In the genomic region with DNA sequence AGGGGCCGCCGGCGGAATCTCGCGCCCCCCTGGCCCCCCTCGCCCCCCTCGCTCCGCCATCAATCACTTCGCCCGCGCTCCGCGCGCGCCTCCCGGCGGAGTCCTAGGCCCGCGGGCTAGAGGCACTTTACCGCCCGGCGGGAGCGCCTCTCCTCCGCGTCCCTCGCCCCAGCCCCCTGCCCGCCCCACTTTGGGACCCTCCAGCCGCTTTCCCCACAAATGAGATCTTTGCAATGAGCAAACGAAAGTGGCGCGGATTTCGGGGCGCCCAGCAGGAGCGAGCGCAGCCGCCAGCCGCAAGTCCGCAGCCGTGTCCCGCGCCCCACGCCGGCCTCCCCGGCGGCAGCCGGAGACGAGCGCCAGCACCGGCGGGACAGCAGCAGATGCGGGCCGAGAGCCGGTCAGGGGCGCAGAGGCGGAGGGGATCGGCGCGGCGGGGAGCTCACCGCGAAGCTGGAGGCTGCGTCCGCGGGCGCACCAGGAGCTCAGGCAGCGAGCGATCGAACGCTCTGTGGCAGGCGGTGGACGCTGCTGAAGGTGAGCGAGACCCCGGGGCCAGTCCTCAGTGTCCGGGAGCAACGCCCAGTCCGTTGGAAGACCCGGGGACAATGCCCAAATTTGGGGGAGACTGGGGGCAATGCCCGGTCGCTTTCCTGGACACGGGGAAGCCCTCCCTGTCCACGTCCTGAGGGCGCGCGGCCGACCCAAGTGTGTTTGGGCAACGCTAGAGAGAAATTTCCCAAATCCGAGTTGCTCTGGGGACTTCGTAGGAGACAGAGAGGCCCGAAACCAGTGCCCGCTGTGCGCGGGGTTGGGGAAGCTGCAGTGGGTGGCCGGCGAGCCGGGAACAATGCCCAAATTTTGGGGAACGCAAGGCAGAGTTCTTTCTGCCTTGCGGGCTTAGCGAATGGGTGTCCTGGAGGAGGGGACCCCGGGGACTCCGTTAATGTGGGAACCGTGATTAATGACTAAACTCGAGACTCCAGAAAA, we compare ENCODE assay signal across 19 cellular contexts. TPM values are rescaled to one million over a fixed set of nuclear protein-coding genes. Genes with fewer than 3 reads are reported as not detected.
A peak's percentile ranks its signal among the peaks of the same experiment; 100 is the strongest.
DNase-seq lines count a peak whose midpoint lies in the region; ATAC-seq and TF ChIP-seq lines count a peak whose summit lies in the region.
"Had no signal": no experiment of that assay in that cellular context is flagged by ENCODE, and none has a peak within 500 bp of the region (broad histone marks: within the 10 kb centered on the region; RNA-seq: fewer than 3 reads in every experiment).

No MANE protein-coding gene starts in this region.

- no peak overlapping the region for H3K27ac Mint-ChIP-seq in endodermal cell
- peak overlapping the region in 2 of 6 donors; percentile 44 to 89 for H3K27ac Mint-ChIP-seq in naive B cell
- H3K27ac Mint-ChIP-seq in type B pancreatic cell: peak overlapping the region; percentile 95
- no peak overlapping the region for H3K27ac Mint-ChIP-seq in effector memory CD8-positive, alpha-beta T cell

- intact Hi-C loops in Right ventricle myocardium inferior (cut with DNase I): no loop called here

- no peak overlapping the region for H3K9ac ChIP-seq in endodermal cell (ENCODE audit: extremely low read depth, low read length, poor library complexity, severe bottlenecking)

- H3K4me3 ChIP-seq in cardiac muscle cell (peak overlapping the region; percentile 34), endodermal cell (ENCODE audit: low read length) (no peak overlapping the region)

- ATAC-seq in Right ventricle myocardium inferior (no peak), naive B cell (ENCODE audit: low read depth in 2 of 2) (no peak)
- no peak for ATAC-seq in effector memory CD8-positive, alpha-beta T cell (replicated peaks)
- ATAC-seq: gastroesophageal sphincter had no signal

- H3K36me3 ChIP-seq in cardiac muscle cell (no peaks in the 10 kb centered on the region), endodermal cell (ENCODE audit: control insufficient read depth, insufficient read depth, low read length) (no peaks in the 10 kb centered on the region)
- H3K36me3 ChIP-seq: brain microvascular endothelial cell, gastroesophageal sphincter, tibial artery had no signal

- H3K27me3 Mint-ChIP-seq in endodermal cell (ENCODE audit: insufficient read depth) (peaks cover 87% of the 10 kb centered on the region), naive B cell (peaks cover 38 to 71% (median 70%) of the 10 kb centered on the region in 3 donors), type B pancreatic cell (peaks cover 62% of the 10 kb centered on the region)
- peaks cover 67 to 74% of the 10 kb centered on the region in 2 donors for H3K27me3 Mint-ChIP-seq in effector memory CD8-positive, alpha-beta T cell

- POLR2A ChIA-PET in HEK293T (lab: Yijun Ruan, JAX): interaction anchor here (1.4 kb wide), 1 partner anchor 103 kb away, joined by 3 read pairs; no protein-coding TSS in a partner anchor

- H3K9me3 ChIP-seq in cardiac muscle cell (ENCODE audit: low read depth) (no peaks in the 10 kb centered on the region), endodermal cell (ENCODE audit: control insufficient read depth, low read length) (no peaks in the 10 kb centered on the region)
- H3K9me3 ChIP-seq: gastroesophageal sphincter, tibial artery had no signal

- CTCF ChIA-PET in HEK293T (lab: Yijun Ruan, JAX): interaction anchor here (1.0 to 1.3 kb wide), 3 partner anchors 9 to 258 kb away, joined by 4 to 5 read pairs (median 4); no protein-coding TSS in a partner anchor

- H3K27ac ChIP-seq in cardiac muscle cell: no peak overlapping the region
- no peak overlapping the region for H3K27ac ChIP-seq in endodermal cell (ENCODE audit: low read depth, low read length)
- H3K27ac ChIP-seq: brain microvascular endothelial cell, tibial artery had no signal

- TF ChIP-seq CTCF in cardiac muscle cell (IDR thresholded peaks at IDR 0.05; ENCODE audit: low read depth, low read length) (no peak), endodermal cell (conservative IDR thresholded peaks at IDR 0.05) (no peak), type B pancreatic cell (conservative IDR thresholded peaks at IDR 0.05) (no peak)

- WGBS in endodermal cell (ENCODE audit: insufficient coverage in 1 of 2, insufficient read length in 1 of 2), 2 experiments: 3% methylated on average over 68 to 102 of the region's 102 CpGs

- H3K27me3 ChIP-seq in cardiac muscle cell (peaks cover 85% of the 10 kb centered on the region), endodermal cell (ENCODE audit: control insufficient read depth, insufficient read depth, low read length, poor library complexity, severe bottlenecking) (peaks cover 93% of the 10 kb centered on the region)

- H3K36me3 Mint-ChIP-seq in endodermal cell (ENCODE audit: low read depth): no peaks in the 10 kb centered on the region
- no peaks in the 10 kb centered on the region for H3K36me3 Mint-ChIP-seq in naive B cell
- peaks cover 16% of the 10 kb centered on the region for H3K36me3 Mint-ChIP-seq in type B pancreatic cell
- no peaks in the 10 kb centered on the region for H3K36me3 Mint-ChIP-seq in effector memory CD8-positive, alpha-beta T cell (ENCODE audit: insufficient read depth)

- peaks cover 3% of the 10 kb centered on the region for H3K4me1 Mint-ChIP-seq in endodermal cell
- H3K4me1 Mint-ChIP-seq in naive B cell: peaks cover 21 to 30% (median 28%) of the 10 kb centered on the region in 3 donors
- peaks cover 9% of the 10 kb centered on the region for H3K4me1 Mint-ChIP-seq in type B pancreatic cell (ENCODE audit: unreplicated experiment)
- peaks cover 0 to 7% of the 10 kb centered on the region in 2 donors for H3K4me1 Mint-ChIP-seq in effector memory CD8-positive, alpha-beta T cell (ENCODE audit: low read depth in 2 of 2)

- no peaks in the 10 kb centered on the region for H3K4me1 ChIP-seq in cardiac muscle cell (ENCODE audit: low read depth)
- no peaks in the 10 kb centered on the region for H3K4me1 ChIP-seq in endodermal cell (ENCODE audit: control insufficient read depth, insufficient read depth, low read length)

- H3K4me3 Mint-ChIP-seq in endodermal cell (no peak overlapping the region), naive B cell (peak overlapping the region in 6 of 8 donors; percentile 6 to 68 (median 56)), type B pancreatic cell (peak overlapping the region; percentile 90)
- H3K4me3 Mint-ChIP-seq in effector memory CD8-positive, alpha-beta T cell: no peak overlapping the region

- peak in 1 of 2 donors; percentile 56 for DNase-seq in cardiac muscle cell (ENCODE audit: low read depth in 1 of 2, low spot score in 1 of 2)
- DNase-seq in Right ventricle myocardium inferior (ENCODE audit: missing footprints): no peak
- peak; percentile 73 for DNase-seq in endodermal cell
- no peak for DNase-seq in naive B cell
- no peak for DNase-seq in type B pancreatic cell (ENCODE audit: extremely low spot score, unreplicated experiment)
- DNase-seq in COLO829 (ENCODE audit: low spot score): no peak
- DNase-seq in HEK293T (ENCODE audit: extremely low spot score): no peak
- DNase-seq in effector memory CD8-positive, alpha-beta T cell: no peak
- DNase-seq: activated CD4-positive, CD25-positive, alpha-beta regulatory T cell treated with anti-CD3 and anti-CD28 coated beads, Interleukin-2, amount 50 U/mL, for 72 hours; activated T-cell treated with anti-CD3 and anti-CD28 coated beads, Interleukin-2, amount 50 U/mL, for 48 hours; brain microvascular endothelial cell; DMS153; NCI-H1694; NCI-H510A; tibial artery had no signal

- no peaks in the 10 kb centered on the region for H3K9me3 Mint-ChIP-seq in endodermal cell
- H3K9me3 Mint-ChIP-seq in naive B cell: no peaks in the 10 kb centered on the region
- H3K9me3 Mint-ChIP-seq in type B pancreatic cell: no peaks in the 10 kb centered on the region
- no peaks in the 10 kb centered on the region for H3K9me3 Mint-ChIP-seq in effector memory CD8-positive, alpha-beta T cell

TF ChIP-seq in HEK293T, 16 proteins besides CTCF, POLR2A, EP300 and RAD21:
- TF ChIP-seq HDGF (IDR thresholded peaks at IDR 0.05; ENCODE audit: borderline replicate concordance) (no peak), CTBP1 (IDR thresholded peaks at IDR 0.05; ENCODE audit: borderline replicate concordance) (no peak), L3MBTL2 (conservative IDR thresholded peaks at IDR 0.05) (no peak), LEF1 (IDR thresholded peaks at IDR 0.05; ENCODE audit: borderline replicate concordance) (no peak), SP1 (IDR thresholded peaks at IDR 0.05) (no peak), SUZ12 (IDR thresholded peaks at IDR 0.05) (no peak), PKNOX1 (IDR thresholded peaks at IDR 0.05) (no peak), TARDBP (IDR thresholded peaks at IDR 0.05) (no peak)
TF ChIP-seq in HEK293T: peak in this region for 0.

RNA-seq across cellular contexts. Expression of gene IGF2, which starts 1.5 kb away (rescaled TPM):
- 91.4 and 120 TPM in 2 replicates for total RNA-seq in cardiac muscle cell
- polyA plus RNA-seq in cardiac muscle cell: 136 and 155 TPM in 2 replicates
- 80.9 TPM for total RNA-seq in Right ventricle myocardium inferior
- 1 to 10 TPM in 1 of 2 donors, under 1 TPM in 1; 0.80 to 5.1 TPM for total RNA-seq in endodermal cell
- 28.1 TPM for polyA plus RNA-seq in endodermal cell (2013, experiment 1 of 2)
- 20.1 TPM for polyA plus RNA-seq in endodermal cell (2013, experiment 2 of 2)
- not detected for polyA plus RNA-seq in naive B cell (ENCODE audit: low read depth in 6 of 6)
- 2,350 and 3,865 TPM in 2 replicates for total RNA-seq in type B pancreatic cell (ENCODE audit: low replicate concordance)
- polyA plus RNA-seq: keratinocyte had no signal

RNA-seq across cellular contexts. Expression of gene INS, which starts 20.3 kb away (rescaled TPM):
- total RNA-seq in cardiac muscle cell: not detected in 2 replicates
- not detected in 2 replicates for polyA plus RNA-seq in cardiac muscle cell
- total RNA-seq in Right ventricle myocardium inferior: not detected
- total RNA-seq in endodermal cell: not detected
- not detected for polyA plus RNA-seq in endodermal cell (2013, experiment 1 of 2)
- polyA plus RNA-seq in endodermal cell (2013, experiment 2 of 2): not detected
- polyA plus RNA-seq in naive B cell (ENCODE audit: low read depth in 6 of 6): not detected
- total RNA-seq in type B pancreatic cell (ENCODE audit: low replicate concordance): 1,584 and 3,976 TPM in 2 replicates
- total RNA-seq: gastroesophageal sphincter, H4, omental fat pad had no signal
- polyA plus RNA-seq: keratinocyte had no signal

RNA-seq across cellular contexts. Expression of gene TH, which starts 30.9 kb away (rescaled TPM):
- not detected in 2 replicates for total RNA-seq in cardiac muscle cell
- polyA plus RNA-seq in cardiac muscle cell: not detected in 2 replicates
- total RNA-seq in Right ventricle myocardium inferior: not detected
- not detected for total RNA-seq in endodermal cell
- polyA plus RNA-seq in endodermal cell (2013, experiment 1 of 2): 44.8 TPM
- polyA plus RNA-seq in endodermal cell (2013, experiment 2 of 2): 37.3 TPM
- not detected for polyA plus RNA-seq in naive B cell (ENCODE audit: low read depth in 6 of 6)
- total RNA-seq in type B pancreatic cell (ENCODE audit: low replicate concordance): 2.2 and 11.1 TPM in 2 replicates
- total RNA-seq: H4, omental fat pad had no signal

Comparison
In these comparisons a context has a peak if more than half of its experiments do, and no peak if none do; other contexts are left out.
1. H3K4me3 Mint-ChIP-seq: peak in naive B cell (6 of 8) and type B pancreatic cell (single experiment); none in endodermal cell (single experiment) and effector memory CD8-positive, alpha-beta T cell (0 of 2).
2. RNA of gene IGF2, which starts 1.5 kb away (total RNA-seq): 2,350 to 3,865 TPM in type B pancreatic cell; 91.4 to 120 TPM in cardiac muscle cell, 80.9 TPM in Right ventricle myocardium inferior (single experiment) and 0.80 to 5.1 TPM in endodermal cell; every median in the first group is over 10 times any median in the second.
3. RNA of gene INS, which starts 20.3 kb away (total RNA-seq): 1,584 to 3,976 TPM in type B pancreatic cell; not detected in cardiac muscle cell, not detected in Right ventricle myocardium inferior (single experiment) and not detected in endodermal cell; every median in the first group is over 1,000 times any median in the second.